21 cellular contexts compared by ENCODE assay signal in the genomic region with DNA sequence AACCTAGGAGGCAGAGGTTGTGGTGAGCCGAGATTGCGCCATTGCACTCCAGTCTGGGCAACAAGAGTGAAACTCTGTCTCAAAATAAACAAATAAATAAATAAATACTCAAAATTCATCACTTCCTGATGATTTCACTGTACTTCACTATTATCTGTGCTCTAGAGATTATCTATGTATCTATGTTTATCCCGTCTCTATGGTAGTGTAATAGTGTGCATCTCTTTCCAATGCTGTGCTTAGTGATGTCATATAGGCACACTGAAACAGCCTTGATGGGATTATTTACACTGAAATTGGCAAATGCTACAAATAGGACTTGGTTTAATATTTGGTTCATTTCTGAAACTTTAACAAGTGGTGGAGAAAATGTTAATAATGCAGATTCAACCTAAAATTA. TPM values are rescaled to one million over a fixed set of nuclear protein-coding genes. Genes with fewer than 3 reads are reported as not detected.
A peak's percentile ranks its signal among the peaks of the same experiment; 100 is the strongest.
DNase-seq lines count a peak whose midpoint lies in the region; ATAC-seq, FAIRE-seq and TF ChIP-seq lines count a peak whose summit lies in the region.
"Had no signal": no experiment of that assay in that cellular context is flagged by ENCODE, and none has a peak within 500 bp of the region (broad histone marks: within the 10 kb centered on the region; RNA-seq: fewer than 3 reads in every experiment).

No MANE protein-coding gene starts in this region.

- ATAC-seq in foreskin keratinocyte: peak; percentile 62
- no peak for ATAC-seq in GM21381 (IDR thresholded peaks at IDR 0.05; ENCODE audit: unreplicated experiment)
- ATAC-seq: HepG2 had no signal

- no peaks in the 10 kb centered on the region for H3K4me1 ChIP-seq in foreskin keratinocyte
- H3K4me1 ChIP-seq: BLaER1 treated with 17β-estradiol and CSF1 and Interleukin-3, amounts not matched to agents 10 nM and 100 nM had no signal

- TF ChIP-seq CTCF in D721Med (IDR thresholded peaks at IDR 0.05; ENCODE audit: insufficient read depth, missing control alignments) (no peak), foreskin keratinocyte (conservative IDR thresholded peaks at IDR 0.05) (no peak)

- no peak overlapping the region for H3K27ac ChIP-seq in foreskin keratinocyte
- H3K27ac ChIP-seq: BLaER1 treated with 17β-estradiol and CSF1 and Interleukin-3, amounts not matched to agents 10 nM and 100 nM had no signal

- no peaks in the 10 kb centered on the region for H3K27me3 ChIP-seq in foreskin keratinocyte
- H3K27me3 ChIP-seq: BLaER1 treated with 17β-estradiol and CSF1 and Interleukin-3, amounts not matched to agents 10 nM and 100 nM had no signal

- peak; percentile 46 for FAIRE-seq in D721Med (lab: Jason Lieb, UNC)
- no peak for FAIRE-seq in urothelium cell line (lab: Jason Lieb, UNC)
- FAIRE-seq: GM19239, HepG2, HTR-8/SVneo had no signal

- DNase-seq in D721Med (ENCODE audit: insufficient read length, low spot score): no peak
- DNase-seq in LHCN-M2 (ENCODE audit: low read depth): peak; percentile 34
- peak; percentile 54 for DNase-seq in amniotic epithelial cell (ENCODE audit: low read depth)
- DNase-seq in foreskin keratinocyte: no peak
- DNase-seq in urothelium cell line (ENCODE audit: low spot score): no peak
- DNase-seq in NCI-H2107 treated with DMSO at 0.1 percent for 48 hours (lab: John Stamatoyannopoulos, UW; ENCODE audit: unreplicated experiment): no peak
- DNase-seq in activated gamma-delta T cell treated with Interleukin-2 at 50 U/mL for 16 hours: no peak
- DNase-seq: 8988T; AML-193; CD4-positive, CD25-positive, alpha-beta regulatory T cell; DMS 273 treated with DMSO at 0.1 percent for 48 hours; DMS79 treated with DMSO at 0.1 percent for 48 hours; EL; GDM1; HCEC 1CT had no signal

RNA-seq across cellular contexts. Expression of a gene that starts 6.5 kb away (rescaled TPM):
- total RNA-seq in LHCN-M2 (2014; rRNA removed): 4.1 and 8.5 TPM in 2 replicates
- 2.1 TPM for polyA plus RNA-seq in LHCN-M2 (2012)
- 0.51 and 1.1 TPM in 2 replicates for total RNA-seq in foreskin keratinocyte
- polyA plus RNA-seq in foreskin keratinocyte: 0.28 and 0.37 TPM in 2 replicates
- total RNA-seq: HepG2 had no signal

RNA-seq across cellular contexts. Expression of a gene that starts 10.8 kb away (rescaled TPM):
- total RNA-seq in LHCN-M2 (2014; rRNA removed) (not detected in 2 replicates), foreskin keratinocyte (not detected in 2 replicates)
- polyA plus RNA-seq in LHCN-M2 (2012): not detected
- polyA plus RNA-seq in foreskin keratinocyte: not detected in 2 replicates
- total RNA-seq: CD4-positive, CD25-positive, alpha-beta regulatory T cell; H4; HepG2 had no signal
- polyA plus RNA-seq: CD4-positive, CD25-positive, alpha-beta regulatory T cell; HepG2 had no signal

Comparison
In these comparisons a context has a peak if more than half of its experiments do, and no peak if none do; other contexts are left out.
1. DNase-seq: peak in LHCN-M2 (single experiment) and amniotic epithelial cell (single experiment); none in D721Med (single experiment), foreskin keratinocyte (0 of 2), urothelium cell line (single experiment), NCI-H2107 treated with DMSO at 0.1 percent for 48 hours (single experiment) and activated gamma-delta T cell treated with Interleukin-2 at 50 U/mL for 16 hours (single experiment).